Comparison of ENCODE assay signal across 8 cellular contexts in the genomic region with DNA sequence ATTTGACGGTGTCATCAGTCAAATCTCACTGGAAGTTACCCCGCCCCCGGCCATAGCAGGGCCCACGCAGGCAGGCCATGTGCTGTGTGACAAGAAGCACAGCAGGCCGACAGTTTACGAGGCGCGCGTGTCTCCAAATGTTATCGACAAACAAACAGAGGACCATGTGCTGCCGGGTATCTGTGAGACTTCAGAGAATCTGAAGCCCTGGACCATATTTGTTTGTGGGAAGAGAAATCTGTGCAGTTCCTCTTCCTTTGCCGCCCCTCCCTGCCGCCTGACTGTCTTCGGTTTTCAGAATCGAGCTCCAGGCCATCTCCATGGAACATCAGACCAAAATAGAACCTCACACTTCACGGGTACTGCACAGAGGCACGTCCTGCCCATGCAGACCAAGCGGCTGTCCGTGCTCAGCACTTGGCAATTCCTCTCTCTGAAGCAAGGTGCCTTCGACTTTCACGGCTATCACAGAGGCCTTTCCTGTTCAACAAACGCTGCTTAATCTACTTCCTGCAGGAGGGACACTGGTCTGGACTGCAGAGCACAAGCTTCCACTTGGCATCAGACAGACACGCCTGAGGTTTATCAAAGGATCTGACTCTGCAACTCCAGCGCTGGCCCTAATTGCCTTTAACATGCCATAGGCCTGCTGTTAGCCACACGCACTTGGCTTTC.
DNase-seq lines count a peak whose midpoint lies in the region; ATAC-seq and TF ChIP-seq lines count a peak whose summit lies in the region.

No MANE protein-coding gene starts in this region.

- WGBS in psoas muscle, 3 donors: 38 to 44% (median 41%) methylated on average over 25 of the region's 25 CpGs

- no peak overlapping the region for H3K4me3 ChIP-seq in psoas muscle

- ATAC-seq in psoas muscle (peak in 1 of 4 donors; percentile 37), HG03025 (IDR thresholded peaks at IDR 0.05; ENCODE audit: low FRiP score, unreplicated experiment) (no peak), HG02588 (IDR thresholded peaks at IDR 0.05; ENCODE audit: unreplicated experiment) (no peak)

- intact Hi-C loops in CD14-positive monocyte (cut with micrococcal nuclease) (no loop called here), psoas muscle (cut with DNase I) (no loop called here)

- H3K4me3 Mint-ChIP-seq in CD14-positive monocyte: peak overlapping the region; percentile 73 to 88

- H3K36me3 Mint-ChIP-seq in CD14-positive monocyte: peaks cover 17 to 38% of the 10 kb centered on the region in 2 donors

- no peaks in the 10 kb centered on the region for H3K9me3 ChIP-seq in psoas muscle

- H3K4me1 Mint-ChIP-seq in CD14-positive monocyte: peaks cover 74% of the 10 kb centered on the region

- no peaks in the 10 kb centered on the region for H3K4me1 ChIP-seq in psoas muscle

- no peak for DNase-seq in CD14-positive monocyte (ENCODE audit: low spot score)
- DNase-seq in activated CD4-positive, CD25-positive, alpha-beta regulatory T cell treated with anti-CD3 and anti-CD28 coated beads, Interleukin-2, amount 50 U/mL, for 16 hours (ENCODE audit: low read depth, low spot score): peak; percentile 45
- DNase-seq in foreskin melanocyte: peak; percentile 41
- DNase-seq in psoas muscle: no peak
- DNase-seq in NCI-H69 (lab: John Stamatoyannopoulos, UW): no peak
- DNase-seq in NCI-H345 treated with DMSO at 0.1 percent for 48 hours (lab: John Stamatoyannopoulos, UW; ENCODE audit: unreplicated experiment): no peak

- H3K27me3 Mint-ChIP-seq in CD14-positive monocyte (ENCODE audit: low read depth in 3 of 3): peaks cover 7 to 11% (median 8%) of the 10 kb centered on the region in 3 donors

- H3K9me3 Mint-ChIP-seq in CD14-positive monocyte: no peaks in the 10 kb centered on the region

- H3K36me3 ChIP-seq in psoas muscle (ENCODE audit: insufficient read depth in 1 of 2, low read depth in 1 of 2): no peaks in the 10 kb centered on the region

- TF ChIP-seq CTCF in CD14-positive monocyte (IDR thresholded peaks at IDR 0.05): no peak
- TF ChIP-seq CTCF in psoas muscle (IDR thresholded peaks at IDR 0.05): no peak

- H3K27me3 ChIP-seq in psoas muscle (ENCODE audit: insufficient read depth in 3 of 3, low read length in 2 of 3): no peaks in the 10 kb centered on the region

- peak overlapping the region; percentile 1 for H3K27ac ChIP-seq in psoas muscle

- H3K27ac Mint-ChIP-seq in CD14-positive monocyte: peak overlapping the region; percentile 80 to 95 (median 90)

Comparison
In these comparisons a context has a peak if more than half of its experiments do, and no peak if none do; other contexts are left out.
1. DNase-seq: peak in activated CD4-positive, CD25-positive, alpha-beta regulatory T cell treated with anti-CD3 and anti-CD28 coated beads, Interleukin-2, amount 50 U/mL, for 16 hours (single experiment) and foreskin melanocyte (single experiment); none in CD14-positive monocyte (single experiment), psoas muscle (0 of 2), NCI-H69 (single experiment) and NCI-H345 treated with DMSO at 0.1 percent for 48 hours (single experiment).